Comparison of ENCODE assay signal across 8 cellular contexts in the genomic region with DNA sequence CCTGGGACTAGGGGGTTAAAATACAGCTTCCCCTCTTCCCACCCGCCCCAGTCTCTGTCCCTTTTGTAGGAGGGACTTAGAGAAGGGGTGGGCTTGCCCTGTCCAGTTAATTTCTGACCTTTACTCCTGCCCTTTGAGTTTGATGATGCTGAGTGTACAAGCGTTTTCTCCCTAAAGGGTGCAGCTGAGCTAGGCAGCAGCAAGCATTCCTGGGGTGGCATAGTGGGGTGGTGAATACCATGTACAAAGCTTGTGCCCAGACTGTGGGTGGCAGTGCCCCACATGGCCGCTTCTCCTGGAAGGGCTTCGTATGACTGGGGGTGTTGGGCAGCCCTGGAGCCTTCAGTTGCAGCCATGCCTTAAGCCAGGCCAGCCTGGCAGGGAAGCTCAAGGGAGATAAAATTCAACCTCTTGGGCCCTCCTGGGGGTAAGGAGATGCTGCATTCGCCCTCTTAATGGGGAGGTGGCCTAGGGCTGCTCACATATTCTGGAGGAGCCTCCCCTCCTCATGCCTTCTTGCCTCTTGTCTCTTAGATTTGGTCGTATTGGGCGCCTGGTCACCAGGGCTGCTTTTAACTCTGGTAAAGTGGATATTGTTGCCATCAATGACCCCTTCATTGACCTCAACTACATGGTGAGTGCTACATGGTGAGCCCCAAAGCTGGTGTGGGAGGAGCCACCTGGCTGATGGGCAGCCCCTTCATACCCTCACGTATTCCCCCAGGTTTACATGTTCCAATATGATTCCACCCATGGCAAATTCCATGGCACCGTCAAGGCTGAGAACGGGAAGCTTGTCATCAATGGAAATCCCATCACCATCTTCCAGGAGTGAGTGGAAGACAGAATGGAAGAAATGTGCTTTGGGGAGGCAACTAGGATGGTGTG. TPM values are rescaled to one million over a fixed set of nuclear protein-coding genes. Genes with fewer than 3 reads are reported as not detected.
A peak's percentile ranks its signal among the peaks of the same experiment; 100 is the strongest.
DNase-seq lines count a peak whose midpoint lies in the region; ATAC-seq and TF ChIP-seq lines count a peak whose summit lies in the region.

No MANE protein-coding gene starts in this region.

- H2BK5ac ChIP-seq in IMR-90 (ENCODE audit: low read depth, low read length, poor library complexity, severe bottlenecking): peak overlapping the region; percentile 85
- H2BK5ac ChIP-seq in mesendoderm (ENCODE audit: low read length): no peak overlapping the region

- peaks cover 69% of the 10 kb centered on the region for H4K20me1 ChIP-seq in IMR-90 (ENCODE audit: insufficient read depth, low read length)

- no peak for TF ChIP-seq RAD21 in IMR-90 (IDR thresholded peaks at IDR 0.05; ENCODE audit: low read length)

- H3K4me1 ChIP-seq in A673 (ENCODE audit: insufficient read depth, low read length, poor library complexity, severe bottlenecking) (peaks cover 59% of the 10 kb centered on the region), IMR-90 (ENCODE audit: control insufficient read depth, insufficient read depth, low read length) (peaks cover 18% of the 10 kb centered on the region), mesendoderm (ENCODE audit: control insufficient read depth, low read depth, low read length) (peaks cover 17% of the 10 kb centered on the region)

- CTCF ChIA-PET in A673 (lab: Charles Lee) (no interaction called here), IMR-90 (lab: Yijun Ruan, JAX) (interaction anchor here (0.9 to 1.1 kb wide), 3 partner anchors 17 to 43 kb away, joined by 3 to 4 read pairs (median 3); partner anchors contain the start of gene MRPL51)

- H2BK120ac ChIP-seq in IMR-90 (ENCODE audit: low read depth, low read length): no peak overlapping the region
- no peak overlapping the region for H2BK120ac ChIP-seq in mesendoderm (ENCODE audit: low read depth, low read length)

- H3K4me3 ChIP-seq in A673 (ENCODE audit: low read depth, low read length, poor library complexity, severe bottlenecking) (peak overlapping the region; percentile 84), IMR-90 (ENCODE audit: insufficient read depth, low read depth, low read length) (peak overlapping the region; percentile 66), astrocyte of the spinal cord (ENCODE audit: low read depth, low read length) (peak overlapping the region; percentile 98), mesendoderm (ENCODE audit: low read length) (peak overlapping the region; percentile 75)

- H3K23ac ChIP-seq in IMR-90 (ENCODE audit: low read depth, low read length) (peak overlapping the region; percentile 92), mesendoderm (ENCODE audit: low read length) (peak overlapping the region; percentile 90)

- H3K14ac ChIP-seq in IMR-90 (replicated peaks; ENCODE audit: low read depth, low read length): peak overlapping the region; percentile 95

- H4K8ac ChIP-seq in IMR-90 (ENCODE audit: low read depth in 2 of 2, low read length in 2 of 2) (no peak overlapping the region), mesendoderm (ENCODE audit: low read depth, low read length) (no peak overlapping the region)

- in situ Hi-C loops in IMR-90 (cut with MboI; ENCODE audit: low sequenced_read_pairs): no loop called here
- in situ Hi-C loops in astrocyte of the spinal cord (cut with HindIII; ENCODE audit: low sequenced_read_pairs): no loop called here

- peak overlapping the region; percentile 12; the same call in 1 of the 2 replicates for H4K91ac ChIP-seq in IMR-90 (ENCODE audit: insufficient read depth, low read depth, low read length)

- H3K79me2 ChIP-seq in mesendoderm (ENCODE audit: control insufficient read depth, insufficient read depth, low read length): peaks cover 25% of the 10 kb centered on the region

- peak; percentile 70 for TF ChIP-seq POLR2A in IMR-90 (IDR thresholded peaks at IDR 0.05; ENCODE audit: low read depth, low read length)

- H3K56ac ChIP-seq in IMR-90 (ENCODE audit: extremely low read depth, insufficient read depth, low read length) (peak overlapping the region; percentile 75), mesendoderm (ENCODE audit: low read length) (peak overlapping the region; percentile 92)

- H3K9ac ChIP-seq in IMR-90 (ENCODE audit: low read depth, low read length) (peak overlapping the region; percentile 92), mesendoderm (ENCODE audit: low read length) (peak overlapping the region; percentile 100)

- ATAC-seq in IMR-90 (ENCODE audit: low read depth) (no peak), GM19351 (IDR thresholded peaks at IDR 0.05; ENCODE audit: unreplicated experiment) (no peak), GM18867 (IDR thresholded peaks at IDR 0.05; ENCODE audit: unreplicated experiment) (no peak)

- peaks cover 0 to 63% of the 10 kb centered on the region in 2 experiments; a peak in 3 of 4 replicates for H3K79me1 ChIP-seq in IMR-90 (ENCODE audit: low read depth in 1 of 2, low read length in 2 of 2)
- peaks cover 2% of the 10 kb centered on the region for H3K79me1 ChIP-seq in mesendoderm (ENCODE audit: low read length)

- peak overlapping the region; percentile 98 for H2AK9ac ChIP-seq in IMR-90 (replicated peaks; ENCODE audit: low read depth, low read length, poor library complexity)

- H3K4ac ChIP-seq in IMR-90 (ENCODE audit: low read depth, low read length) (peak overlapping the region; percentile 82), mesendoderm (ENCODE audit: low read depth, low read length) (no peak overlapping the region)

- intact Hi-C loops in A673 (cut with micrococcal nuclease; ENCODE audit: unreplicated experiment) (loop anchor here (5.0 kb wide), 1 partner anchor 214 kb away; no protein-coding TSS in a partner anchor), IMR-90 (cut with micrococcal nuclease) (no loop called here)

- no peak for DNase-seq in A673 (ENCODE audit: low spot score)
- no peak for DNase-seq in IMR-90
- DNase-seq in astrocyte of the spinal cord (ENCODE audit: low read depth, low spot score): no peak
- DNase-seq in mesendoderm: peak; percentile 12
- DNase-seq in ureter (ENCODE audit: low spot score): no peak
- DNase-seq in NCI-H1092 (lab: John Stamatoyannopoulos, UW): no peak

- H3K9me3 ChIP-seq in A673 (ENCODE audit: low read depth, low read length, poor library complexity, severe bottlenecking) (no peaks in the 10 kb centered on the region), IMR-90 (ENCODE audit: control insufficient read depth, insufficient read depth, low read length) (no peaks in the 10 kb centered on the region)

- dilution Hi-C loops in IMR-90 (cut with HindIII; ENCODE audit: low sequenced_read_pairs, unreplicated experiment): no loop called here

- H2AK5ac ChIP-seq in IMR-90 (ENCODE audit: low read depth, low read length): no peak overlapping the region
- H2AK5ac ChIP-seq in mesendoderm (ENCODE audit: low read length): no peak overlapping the region

- POLR2A ChIA-PET in A673 (lab: Charles Lee; ENCODE audit: low non-redundant PET) (interaction anchor here (0.6 to 0.7 kb wide), 3 partner anchors 32 to 341 kb away, joined by 3 to 8 read pairs (median 4); partner anchors contain the start of gene NOP2), IMR-90 (lab: Charles Lee; ENCODE audit: unreplicated experiment) (interaction anchor here (0.6 to 2.9 kb wide), 3 partner anchors 15 to 68 kb away, joined by 3 to 48 read pairs (median 4); no protein-coding TSS in a partner anchor)

- no peak overlapping the region for H4K5ac ChIP-seq in IMR-90 (ENCODE audit: low read depth, low read length)
- H4K5ac ChIP-seq in mesendoderm (ENCODE audit: low read length): no peak overlapping the region

- H3K9me1 ChIP-seq in IMR-90 (ENCODE audit: insufficient read depth, low read length): no peaks in the 10 kb centered on the region

- no peak overlapping the region for H2BK20ac ChIP-seq in IMR-90 (ENCODE audit: low read depth, low read length)

- TF ChIP-seq CTCF in A673 (conservative IDR thresholded peaks at IDR 0.05; ENCODE audit: low read depth, low read length) (no peak), IMR-90 (conservative IDR thresholded peaks at IDR 0.05; ENCODE audit: low read depth, low read length) (no peak), astrocyte of the spinal cord (IDR thresholded peaks at IDR 0.05; ENCODE audit: low read depth, low read length) (no peak)

- H3K27ac ChIP-seq in A673 (ENCODE audit: low read depth, low read length, poor library complexity, severe bottlenecking): peak overlapping the region; percentile 96
- peak overlapping the region; percentile 93 for H3K27ac ChIP-seq in IMR-90 (ENCODE audit: insufficient read depth, low read length)
- peak overlapping the region; percentile 94 for H3K27ac ChIP-seq in mesendoderm (ENCODE audit: low read depth, low read length)

- H3K4me2 ChIP-seq in IMR-90 (ENCODE audit: low read depth, low read length) (peak overlapping the region; percentile 89), mesendoderm (ENCODE audit: low read length) (peak overlapping the region; percentile 69)

- BruUV-seq in A673 (replicated peaks; lab: Mats Ljungman, UMichigan): no TSS peak
- BruUV-seq in IMR-90 (replicated peaks; lab: Mats Ljungman, UMichigan): no TSS peak

- no CpG with 5 or more reads among the region's 10 CpGs for WGBS in IMR-90 (ENCODE audit: extremely low coverage in 2 of 2, insufficient read length in 1 of 2), 2 experiments
- WGBS in mesendoderm (ENCODE audit: extremely low coverage, insufficient coverage, low lambda C conversion rate): no CpG with 5 or more reads among the region's 10 CpGs

- H3K27me3 ChIP-seq in A673 (replicated peaks; ENCODE audit: insufficient read depth, low read depth, low read length, poor library complexity) (no peaks in the 10 kb centered on the region), IMR-90 (ENCODE audit: control insufficient read depth, insufficient read depth, low read length) (no peaks in the 10 kb centered on the region), mesendoderm (ENCODE audit: insufficient read depth, low read length, poor library complexity) (no peaks in the 10 kb centered on the region)

- peak overlapping the region; percentile 45 for H2AFZ ChIP-seq in IMR-90 (replicated peaks; ENCODE audit: low read length, poor library complexity)

- H2BK15ac ChIP-seq in IMR-90 (ENCODE audit: low read depth, low read length) (no peak overlapping the region), mesendoderm (replicated peaks; ENCODE audit: low read depth) (no peak overlapping the region)

- H3K18ac ChIP-seq in IMR-90 (ENCODE audit: low read depth, low read length) (no peak overlapping the region), mesendoderm (ENCODE audit: low read length) (no peak overlapping the region)

- H3K36me3 ChIP-seq in A673 (ENCODE audit: insufficient read depth, low read length, poor library complexity, severe bottlenecking): peaks cover 61% of the 10 kb centered on the region
- peaks cover 46% of the 10 kb centered on the region for H3K36me3 ChIP-seq in IMR-90 (ENCODE audit: control insufficient read depth, insufficient read depth, low read length)
- peaks cover 22% of the 10 kb centered on the region for H3K36me3 ChIP-seq in mesendoderm (ENCODE audit: control insufficient read depth, insufficient read depth, low read length)

RNA-seq across cellular contexts. Expression of gene GAPDH, which starts 1.9 kb away (rescaled TPM):
- total RNA-seq in A673 (2021): 5,579 and 5,657 TPM in 2 replicates
- total RNA-seq in IMR-90 (2012; rRNA removed): 11,536 and 12,939 TPM in 2 replicates
- 21,893 and 22,387 TPM in 2 replicates for polyA plus RNA-seq in IMR-90 (2012; rRNA removed)
- polyA plus RNA-seq in IMR-90 (2012; cell fraction: cytosol; rRNA removed): 8,363 and 20,126 TPM in 2 replicates
- 5,196 and 8,980 TPM in 2 replicates for polyA plus RNA-seq in IMR-90 (2012; cell fraction: nucleus; rRNA removed; ENCODE audit: low replicate concordance)
- polyA plus RNA-seq in mesendoderm (2013, experiment 1 of 2): 5,113 TPM
- polyA plus RNA-seq in mesendoderm (2013, experiment 2 of 2): 5,145 TPM
- total RNA-seq in ureter: 2,120 TPM

RNA-seq across cellular contexts. Expression of gene IFFO1, which starts 19.6 kb away (rescaled TPM):
- 16.0 and 16.9 TPM in 2 replicates for total RNA-seq in A673 (2021)
- total RNA-seq in IMR-90 (2012; rRNA removed): 5.6 and 5.8 TPM in 2 replicates
- 35.1 and 37.8 TPM in 2 replicates for polyA plus RNA-seq in IMR-90 (2012; rRNA removed)
- polyA plus RNA-seq in IMR-90 (2012; cell fraction: cytosol; rRNA removed): 30.6 and 33.4 TPM in 2 replicates
- polyA plus RNA-seq in IMR-90 (2012; cell fraction: nucleus; rRNA removed; ENCODE audit: low replicate concordance): 194 and 345 TPM in 2 replicates
- 4.3 TPM for polyA plus RNA-seq in mesendoderm (2013, experiment 1 of 2)
- 4.1 TPM for polyA plus RNA-seq in mesendoderm (2013, experiment 2 of 2)
- 13.7 TPM for total RNA-seq in ureter

RNA-seq across cellular contexts. Expression of gene NOP2, which starts 31.9 kb away (rescaled TPM):
- 131 and 177 TPM in 2 replicates for total RNA-seq in A673 (2021)
- total RNA-seq in IMR-90 (2012; rRNA removed): 32.5 and 35.8 TPM in 2 replicates
- 49.9 and 51.7 TPM in 2 replicates for polyA plus RNA-seq in IMR-90 (2012; rRNA removed)
- polyA plus RNA-seq in IMR-90 (2012; cell fraction: cytosol; rRNA removed): 11.8 and 18.6 TPM in 2 replicates
- 170 and 206 TPM in 2 replicates for polyA plus RNA-seq in IMR-90 (2012; cell fraction: nucleus; rRNA removed; ENCODE audit: low replicate concordance)
- 68.0 TPM for polyA plus RNA-seq in mesendoderm (2013, experiment 1 of 2)
- polyA plus RNA-seq in mesendoderm (2013, experiment 2 of 2): 67.6 TPM
- 51.7 TPM for total RNA-seq in ureter

RNA-seq across cellular contexts. Expression of gene NCAPD2, which starts 42.3 kb away (rescaled TPM):
- total RNA-seq in A673 (2021) (125 and 128 TPM in 2 replicates), IMR-90 (2012; rRNA removed) (52.8 and 57.9 TPM in 2 replicates), ureter (24.0 TPM)
- 35.6 and 40.9 TPM in 2 replicates for polyA plus RNA-seq in IMR-90 (2012; rRNA removed)
- polyA plus RNA-seq in IMR-90 (2012; cell fraction: cytosol; rRNA removed): 24.1 and 33.8 TPM in 2 replicates
- polyA plus RNA-seq in IMR-90 (2012; cell fraction: nucleus; rRNA removed; ENCODE audit: low replicate concordance): 21.1 and 24.2 TPM in 2 replicates
- 52.1 TPM for polyA plus RNA-seq in mesendoderm (2013, experiment 1 of 2)
- polyA plus RNA-seq in mesendoderm (2013, experiment 2 of 2): 50.5 TPM

RNA-seq across cellular contexts. Expression of gene MRPL51, which starts 43.1 kb away (rescaled TPM):
- total RNA-seq in A673 (2021) (378 and 401 TPM in 2 replicates), IMR-90 (2012; rRNA removed) (80.1 and 126 TPM in 2 replicates), ureter (150 TPM)
- polyA plus RNA-seq in IMR-90 (2012; rRNA removed): 151 and 160 TPM in 2 replicates
- polyA plus RNA-seq in IMR-90 (2012; cell fraction: cytosol; rRNA removed): 68.0 and 178 TPM in 2 replicates
- polyA plus RNA-seq in IMR-90 (2012; cell fraction: nucleus; rRNA removed; ENCODE audit: low replicate concordance): 16.5 and 43.9 TPM in 2 replicates
- polyA plus RNA-seq in mesendoderm (2013, experiment 1 of 2): 887 TPM
- 886 TPM for polyA plus RNA-seq in mesendoderm (2013, experiment 2 of 2)
